In the genomic region with DNA sequence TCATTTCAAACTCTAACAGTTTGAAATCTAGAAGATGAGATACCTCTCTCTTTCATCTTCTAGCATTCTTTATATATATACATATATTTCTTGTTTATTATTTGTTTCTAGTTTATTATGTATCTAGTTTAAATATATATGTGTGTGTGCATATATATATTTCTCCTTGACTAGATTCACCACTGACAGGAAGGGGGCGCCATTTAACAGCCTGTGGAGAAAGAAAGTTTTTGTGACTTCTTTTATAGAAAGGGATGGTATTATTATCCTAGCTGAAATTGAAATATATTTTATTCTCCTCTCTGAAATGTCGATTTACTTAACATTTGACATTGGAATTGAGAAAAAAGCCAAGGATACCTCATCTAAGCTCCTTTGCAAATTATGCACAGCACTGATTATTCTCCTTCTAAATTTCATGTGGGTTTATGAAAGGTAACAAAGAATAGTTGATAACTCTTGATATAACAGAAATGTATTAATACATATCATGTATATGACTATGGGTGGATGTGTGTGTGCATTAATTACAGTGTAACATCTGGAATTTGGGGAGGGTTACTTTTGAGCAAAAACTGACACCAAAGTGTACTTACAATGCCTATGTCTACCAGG, we compare ENCODE assay signal across 9 cellular contexts.
DNase-seq lines count a peak whose midpoint lies in the region; ATAC-seq, FAIRE-seq and TF ChIP-seq lines count a peak whose summit lies in the region.
"Had no signal": no experiment of that assay in that cellular context is flagged by ENCODE, and none has a peak within 500 bp of the region (broad histone marks: within the 10 kb centered on the region; RNA-seq: fewer than 3 reads in every experiment).

No MANE protein-coding gene starts in this region.

- no peaks in the 10 kb centered on the region for H3K4me1 ChIP-seq in OCI-LY3 (ENCODE audit: low read length)
- H3K4me1 ChIP-seq in astrocyte (ENCODE audit: insufficient read depth, low read length): no peaks in the 10 kb centered on the region

- H3K4me1 Mint-ChIP-seq in astrocyte (ENCODE audit: low read depth, unreplicated experiment): peaks cover 10% of the 10 kb centered on the region

- H3K9me3 ChIP-seq in OCI-LY3 (ENCODE audit: insufficient read depth, low read length) (no peaks in the 10 kb centered on the region), astrocyte (ENCODE audit: insufficient read depth, low read depth, low read length) (no peaks in the 10 kb centered on the region)

- H3K4me3 ChIP-seq in OCI-LY3 (ENCODE audit: low read length): no peak overlapping the region
- no peak overlapping the region for H3K4me3 ChIP-seq in astrocyte (ENCODE audit: insufficient read depth, low read depth, low read length)

- H3K36me3 Mint-ChIP-seq in astrocyte (ENCODE audit: low read depth, unreplicated experiment): no peaks in the 10 kb centered on the region

- TF ChIP-seq CTCF in OCI-LY3 (IDR thresholded peaks at IDR 0.05; ENCODE audit: low read depth, low read length) (peak; percentile 69), astrocyte (IDR thresholded peaks at IDR 0.05; ENCODE audit: insufficient read depth, low read depth, low read length) (peak; percentile 68)

- H3K4me2 ChIP-seq in OCI-LY3 (ENCODE audit: low read length): no peak overlapping the region
- no peak overlapping the region for H3K4me2 ChIP-seq in astrocyte (ENCODE audit: low read length)

- peaks cover 4% of the 10 kb centered on the region; the same call in 1 of the 2 replicates for H3K27me3 ChIP-seq in OCI-LY3 (ENCODE audit: low read depth, low read length)
- no peaks in the 10 kb centered on the region for H3K27me3 ChIP-seq in astrocyte (ENCODE audit: insufficient read depth, low read length)

- H3K4me3 Mint-ChIP-seq in astrocyte (ENCODE audit: unreplicated experiment): no peak overlapping the region
- H3K4me3 Mint-ChIP-seq: T-helper 1 cell treated with Interleukin-12 subunit alpha and Interleukin-12 subunit beta and Interleukin-4 antibody, amounts not matched to agents 30 μg/mL and 1 μg/mL, for 36 hours had no signal

- no peaks in the 10 kb centered on the region for H3K27me3 Mint-ChIP-seq in astrocyte (ENCODE audit: low read depth, unreplicated experiment)

- peak; percentile 47 for ATAC-seq in HG03342 (IDR thresholded peaks at IDR 0.05; ENCODE audit: unreplicated experiment)
- no peak for ATAC-seq in HG02571 (IDR thresholded peaks at IDR 0.05; ENCODE audit: unreplicated experiment)
- no peak for ATAC-seq in GM21528 (IDR thresholded peaks at IDR 0.05; ENCODE audit: low FRiP score, unreplicated experiment)

- H3K9ac ChIP-seq in OCI-LY3 (ENCODE audit: low read length): no peak overlapping the region
- no peak overlapping the region for H3K9ac ChIP-seq in astrocyte (ENCODE audit: low read length)

- DNase-seq in DMS 273 treated with DMSO at 0.1 percent for 48 hours (lab: John Stamatoyannopoulos, UW) (peak; percentile 10), astrocyte (ENCODE audit: low read depth) (peak; percentile 18), iPS DF 4.7 (ENCODE audit: extremely low read depth, low spot score) (peak; percentile 14)
- DNase-seq in stimulated activated CD4-positive, alpha-beta T cell treated with anti-CD3 and anti-CD28 coated beads, Interleukin-2, amount 100 ng/mL, for 24 hours: peak; percentile 38 to 43

- H3K9me3 Mint-ChIP-seq in astrocyte (ENCODE audit: unreplicated experiment): no peaks in the 10 kb centered on the region
- H3K9me3 Mint-ChIP-seq: T-helper 1 cell treated with Interleukin-12 subunit alpha and Interleukin-12 subunit beta and Interleukin-4 antibody, amounts not matched to agents 30 μg/mL and 1 μg/mL, for 36 hours had no signal

- H2AFZ ChIP-seq in OCI-LY3 (ENCODE audit: low read depth, low read length) (no peak overlapping the region), astrocyte (ENCODE audit: low read depth, low read length) (no peak overlapping the region)

- no peak overlapping the region for H3K27ac Mint-ChIP-seq in astrocyte (ENCODE audit: unreplicated experiment)
- H3K27ac Mint-ChIP-seq: T-helper 1 cell treated with Interleukin-12 subunit alpha and Interleukin-12 subunit beta and Interleukin-4 antibody, amounts not matched to agents 30 μg/mL and 1 μg/mL, for 36 hours had no signal

- H3K27ac ChIP-seq in OCI-LY3 (ENCODE audit: low read length): no peak overlapping the region
- no peak overlapping the region for H3K27ac ChIP-seq in astrocyte (ENCODE audit: low read depth, low read length)

- H3K79me2 ChIP-seq in OCI-LY3 (ENCODE audit: low read length) (no peaks in the 10 kb centered on the region), astrocyte (ENCODE audit: insufficient read depth, low read length) (no peaks in the 10 kb centered on the region)

- H4K20me1 ChIP-seq in OCI-LY3 (ENCODE audit: insufficient read depth, low read length) (no peaks in the 10 kb centered on the region), astrocyte (ENCODE audit: insufficient read depth, low read length) (no peaks in the 10 kb centered on the region)

- no peaks in the 10 kb centered on the region for H3K36me3 ChIP-seq in OCI-LY3 (replicated peaks; ENCODE audit: low read depth, low read length)
- H3K36me3 ChIP-seq in astrocyte (ENCODE audit: insufficient read depth, low read length): no peaks in the 10 kb centered on the region

- no peak for FAIRE-seq in astrocyte (lab: Jason Lieb, UNC)
